In the genomic region with DNA sequence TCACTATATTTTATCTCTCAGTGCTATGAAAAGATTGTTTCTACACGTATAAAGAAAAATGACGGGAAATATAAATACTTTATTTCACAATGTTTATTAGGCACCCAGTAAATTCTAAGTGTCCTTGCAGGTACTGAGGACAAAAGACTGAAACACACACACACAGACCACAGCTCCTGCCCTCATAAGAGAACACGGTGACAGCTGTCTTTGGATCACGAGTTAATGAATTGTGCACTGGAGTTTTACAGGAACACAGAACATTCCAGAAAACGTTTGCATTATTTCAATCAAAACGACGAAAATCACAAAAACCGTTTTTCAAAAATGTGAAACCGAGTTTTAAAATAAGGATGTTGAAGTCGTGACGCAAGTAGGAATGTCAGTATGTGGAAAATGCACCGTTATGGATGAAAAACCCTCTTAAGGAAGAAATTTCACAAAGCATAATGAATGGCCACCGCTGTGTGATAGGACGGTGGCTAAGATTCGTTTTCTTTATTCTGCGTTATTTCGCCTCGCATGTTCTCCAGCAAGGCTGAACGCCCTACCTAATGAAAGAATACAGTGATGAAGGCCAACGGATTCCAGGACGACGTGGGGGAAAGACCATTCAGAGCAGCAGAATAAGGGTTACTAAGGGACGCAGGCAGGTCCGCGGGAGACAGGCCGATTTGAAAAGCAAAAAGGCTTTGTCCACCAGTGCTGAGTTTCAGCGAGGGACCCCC, we compare ENCODE assay signal across 8 cellular contexts. TPM values are rescaled to one million over a fixed set of nuclear protein-coding genes. Genes with fewer than 3 reads are reported as not detected.
A peak's percentile ranks its signal among the peaks of the same experiment; 100 is the strongest.
DNase-seq lines count a peak whose midpoint lies in the region; ATAC-seq and TF ChIP-seq lines count a peak whose summit lies in the region.

No MANE protein-coding gene starts in this region.

- peak overlapping the region; percentile 96 for H3K27ac Mint-ChIP-seq in T-helper 2 cell treated with Interferon-gamma antibody and Interleukin-4, amounts not matched to agents 5 μg/mL and 100 μg/mL, for 36 hours
- peak overlapping the region; percentile 100 for H3K27ac Mint-ChIP-seq in type B pancreatic cell

- no peaks in the 10 kb centered on the region for H3K36me3 ChIP-seq in ascending aorta
- no peaks in the 10 kb centered on the region for H3K36me3 ChIP-seq in liver (ENCODE audit: control insufficient read depth in 4 of 4, insufficient read depth in 3 of 4, low read depth in 1 of 4, low read length in 3 of 4)

- ATAC-seq in HG03565 (IDR thresholded peaks at IDR 0.05; ENCODE audit: unreplicated experiment): peak; percentile 13

- H3K4me1 ChIP-seq in ascending aorta: no peaks in the 10 kb centered on the region
- peaks cover 0 to 16% (median 13%) of the 10 kb centered on the region in 4 donors for H3K4me1 ChIP-seq in liver (ENCODE audit: control insufficient read depth in 4 of 4, insufficient read depth in 4 of 4, low read length in 3 of 4)

- DNase-seq in T-helper 2 cell treated with Interferon-gamma antibody and Interleukin-4, amounts not matched to agents 5 μg/mL and 100 μg/mL, for 36 hours (ENCODE audit: low spot score): no peak
- DNase-seq in T-helper 2 cell (no peak), ascending aorta (ENCODE audit: low spot score in 2 of 2) (no peak), type B pancreatic cell (ENCODE audit: extremely low spot score, unreplicated experiment) (no peak), AG20443 (ENCODE audit: low spot score) (no peak), NCI-H774 (lab: John Stamatoyannopoulos, UW) (no peak)

- H3K9me3 ChIP-seq in ascending aorta (no peaks in the 10 kb centered on the region), liver (ENCODE audit: control insufficient read depth in 4 of 4, low read length in 3 of 4) (no peaks in the 10 kb centered on the region)

- intact Hi-C loops in ascending aorta (cut with DNase I): no loop called here

- H3K27me3 ChIP-seq in ascending aorta: no peaks in the 10 kb centered on the region
- H3K27me3 ChIP-seq in liver (ENCODE audit: control insufficient read depth in 4 of 4, insufficient read depth in 4 of 4, low read length in 3 of 4): no peaks in the 10 kb centered on the region

- H3K27ac ChIP-seq in ascending aorta: peak overlapping the region; percentile 96 to 99
- H3K27ac ChIP-seq in liver (ENCODE audit: low read depth in 1 of 2, low read length in 2 of 2): peak overlapping the region; percentile 92 to 95

- TF ChIP-seq CTCF in ascending aorta (IDR thresholded peaks at IDR 0.05) (no peak), liver (IDR thresholded peaks at IDR 0.05; ENCODE audit: low read depth, low read length, missing input control) (no peak), type B pancreatic cell (conservative IDR thresholded peaks at IDR 0.05) (no peak)

- no peaks in the 10 kb centered on the region for H3K27me3 Mint-ChIP-seq in T-helper 2 cell treated with Interferon-gamma antibody and Interleukin-4, amounts not matched to agents 5 μg/mL and 100 μg/mL, for 36 hours (ENCODE audit: low read depth)
- H3K27me3 Mint-ChIP-seq in type B pancreatic cell: peaks cover 5% of the 10 kb centered on the region

- H3K4me3 ChIP-seq in ascending aorta: peak overlapping the region; percentile 73 to 81
- H3K4me3 ChIP-seq in liver (ENCODE audit: low read depth in 1 of 3, low read length in 3 of 3): peak overlapping the region; percentile 69 to 95 (median 90)

- H3K4me3 Mint-ChIP-seq in T-helper 2 cell treated with Interferon-gamma antibody and Interleukin-4, amounts not matched to agents 5 μg/mL and 100 μg/mL, for 36 hours: peak overlapping the region; percentile 89
- H3K4me3 Mint-ChIP-seq in type B pancreatic cell: peak overlapping the region; percentile 96

- no peaks in the 10 kb centered on the region for H3K36me3 Mint-ChIP-seq in T-helper 2 cell treated with Interferon-gamma antibody and Interleukin-4, amounts not matched to agents 5 μg/mL and 100 μg/mL, for 36 hours (ENCODE audit: low read depth)
- no peaks in the 10 kb centered on the region for H3K36me3 Mint-ChIP-seq in type B pancreatic cell

- no peaks in the 10 kb centered on the region for H3K9me3 Mint-ChIP-seq in T-helper 2 cell treated with Interferon-gamma antibody and Interleukin-4, amounts not matched to agents 5 μg/mL and 100 μg/mL, for 36 hours
- no peaks in the 10 kb centered on the region for H3K9me3 Mint-ChIP-seq in type B pancreatic cell

- WGBS in liver: 2% methylated on average over 27 of the region's 27 CpGs

- no peak for TF ChIP-seq RAD21 in liver (IDR thresholded peaks at IDR 0.05)

- H3K4me1 Mint-ChIP-seq in T-helper 2 cell treated with Interferon-gamma antibody and Interleukin-4, amounts not matched to agents 5 μg/mL and 100 μg/mL, for 36 hours (ENCODE audit: low read depth): peaks cover 4% of the 10 kb centered on the region
- no peaks in the 10 kb centered on the region for H3K4me1 Mint-ChIP-seq in type B pancreatic cell (ENCODE audit: unreplicated experiment)

- peak overlapping the region; percentile 30 to 87 for H3K9ac ChIP-seq in liver (ENCODE audit: low read depth in 1 of 2, low read length in 2 of 2)

TF ChIP-seq in liver, 16 proteins besides CTCF, POLR2A, EP300 and RAD21:
- TF ChIP-seq FOXA1 (IDR thresholded peaks at IDR 0.05) (no peak), HNF4A (conservative IDR thresholded peaks at IDR 0.05) (no peak), YY1 (IDR thresholded peaks at IDR 0.05) (no peak)

RNA-seq across cellular contexts. Expression of a gene that starts 24.2 kb away (rescaled TPM):
- total RNA-seq in ascending aorta (50.9 TPM), liver (10 to 100 TPM in 1 of 2 donors, 1 to 10 TPM in 1; 2.7 to 12.6 TPM), type B pancreatic cell (ENCODE audit: low replicate concordance) (16.7 and 23.7 TPM in 2 replicates)
- 1 to 10 TPM; 4.1 to 7.7 TPM for polyA plus RNA-seq in liver

RNA-seq across cellular contexts. Expression of a gene that starts 37.0 kb away (rescaled TPM):
- 5.0 TPM for total RNA-seq in ascending aorta
- total RNA-seq in liver: 1 to 10 TPM; 3.5 to 8.8 TPM
- 1 to 10 TPM; 4.2 to 5.2 TPM for polyA plus RNA-seq in liver
- total RNA-seq in type B pancreatic cell (ENCODE audit: low replicate concordance): 14.0 and 20.1 TPM in 2 replicates
